ENCODE assay signal across 8 cellular contexts in the genomic region with DNA sequence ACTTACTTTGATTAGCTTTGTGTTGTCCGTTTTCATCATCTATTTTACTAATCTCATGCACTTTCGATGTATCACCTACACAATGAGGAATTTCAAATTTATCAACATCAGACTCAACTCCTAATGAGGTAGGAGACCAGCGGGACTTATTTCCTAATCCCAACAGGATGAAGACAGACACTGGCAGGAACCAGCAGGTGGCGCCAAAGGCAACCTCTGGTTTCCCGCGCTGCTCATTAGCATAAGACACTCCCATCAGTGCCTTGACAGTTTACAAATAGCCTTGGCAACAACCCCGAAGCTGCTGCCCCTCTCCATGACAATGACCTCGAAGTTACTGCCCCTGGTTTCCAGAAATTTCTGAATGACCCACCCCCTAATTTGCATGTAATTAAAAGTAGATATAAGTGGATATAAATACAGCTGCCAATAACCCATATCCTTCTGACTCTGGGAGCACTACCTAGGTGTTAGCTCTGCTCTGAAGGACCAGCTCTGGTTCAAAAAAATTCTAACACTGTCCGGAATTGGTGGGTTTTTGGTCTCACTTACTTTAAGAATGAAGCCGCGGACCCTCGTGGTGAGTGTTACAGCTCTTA.
DNase-seq lines count a peak whose midpoint lies in the region; ATAC-seq and TF ChIP-seq lines count a peak whose summit lies in the region.

No MANE protein-coding gene starts in this region.

- no peak overlapping the region for H3K4me3 Mint-ChIP-seq in neural crest cell

- H3K9me3 Mint-ChIP-seq in neural crest cell: peaks cover 6% of the 10 kb centered on the region

- no peaks in the 10 kb centered on the region for H3K27me3 Mint-ChIP-seq in neural crest cell (ENCODE audit: low read depth)

- no peaks in the 10 kb centered on the region for H3K27me3 ChIP-seq in colonic mucosa

- no peaks in the 10 kb centered on the region for H3K9me3 ChIP-seq in colonic mucosa

- no peak overlapping the region for H3K4me3 ChIP-seq in colonic mucosa

- no peak overlapping the region for H3K9ac ChIP-seq in colonic mucosa (ENCODE audit: low read depth in 2 of 2, low read length in 2 of 2)

- H3K36me3 ChIP-seq in colonic mucosa: no peaks in the 10 kb centered on the region

- H3K4me1 Mint-ChIP-seq in neural crest cell: no peaks in the 10 kb centered on the region

- peaks cover 4% of the 10 kb centered on the region for H3K36me3 Mint-ChIP-seq in neural crest cell (ENCODE audit: low read depth)

- TF ChIP-seq CTCF in colonic mucosa (IDR thresholded peaks at IDR 0.05): no peak
- peak; percentile 68 for TF ChIP-seq CTCF in neural crest cell (conservative IDR thresholded peaks at IDR 0.05)

- no peaks in the 10 kb centered on the region for H3K4me1 ChIP-seq in colonic mucosa

- ATAC-seq in activated CD4-positive, CD25-positive, alpha-beta regulatory T cell treated with anti-CD3 and anti-CD28 coated beads, Interleukin-2, amount 50 U/mL, for 24 hours: no peak
- ATAC-seq in HG03520 (IDR thresholded peaks at IDR 0.05; ENCODE audit: unreplicated experiment): no peak

- DNase-seq in activated CD4-positive, CD25-positive, alpha-beta regulatory T cell treated with anti-CD3 and anti-CD28 coated beads, Interleukin-2, amount 50 U/mL, for 72 hours: peak; percentile 47
- DNase-seq in colonic mucosa (peak; percentile 23), neural crest cell (ENCODE audit: low read depth, low spot score) (peak; percentile 31), NCI-H345 treated with DMSO at 0.1 percent for 48 hours (lab: John Stamatoyannopoulos, UW; ENCODE audit: unreplicated experiment) (no peak), DMS153 (lab: John Stamatoyannopoulos, UW) (no peak)

- H3K27ac ChIP-seq in colonic mucosa: no peak overlapping the region

- no peak overlapping the region for H3K27ac Mint-ChIP-seq in neural crest cell (ENCODE audit: unreplicated experiment)

- intact Hi-C loops in colonic mucosa (cut with DNase I): no loop called here

TF ChIP-seq in PFSK-1, 5 proteins besides CTCF, POLR2A, EP300 and RAD21:
- TF ChIP-seq, protein P1, sequence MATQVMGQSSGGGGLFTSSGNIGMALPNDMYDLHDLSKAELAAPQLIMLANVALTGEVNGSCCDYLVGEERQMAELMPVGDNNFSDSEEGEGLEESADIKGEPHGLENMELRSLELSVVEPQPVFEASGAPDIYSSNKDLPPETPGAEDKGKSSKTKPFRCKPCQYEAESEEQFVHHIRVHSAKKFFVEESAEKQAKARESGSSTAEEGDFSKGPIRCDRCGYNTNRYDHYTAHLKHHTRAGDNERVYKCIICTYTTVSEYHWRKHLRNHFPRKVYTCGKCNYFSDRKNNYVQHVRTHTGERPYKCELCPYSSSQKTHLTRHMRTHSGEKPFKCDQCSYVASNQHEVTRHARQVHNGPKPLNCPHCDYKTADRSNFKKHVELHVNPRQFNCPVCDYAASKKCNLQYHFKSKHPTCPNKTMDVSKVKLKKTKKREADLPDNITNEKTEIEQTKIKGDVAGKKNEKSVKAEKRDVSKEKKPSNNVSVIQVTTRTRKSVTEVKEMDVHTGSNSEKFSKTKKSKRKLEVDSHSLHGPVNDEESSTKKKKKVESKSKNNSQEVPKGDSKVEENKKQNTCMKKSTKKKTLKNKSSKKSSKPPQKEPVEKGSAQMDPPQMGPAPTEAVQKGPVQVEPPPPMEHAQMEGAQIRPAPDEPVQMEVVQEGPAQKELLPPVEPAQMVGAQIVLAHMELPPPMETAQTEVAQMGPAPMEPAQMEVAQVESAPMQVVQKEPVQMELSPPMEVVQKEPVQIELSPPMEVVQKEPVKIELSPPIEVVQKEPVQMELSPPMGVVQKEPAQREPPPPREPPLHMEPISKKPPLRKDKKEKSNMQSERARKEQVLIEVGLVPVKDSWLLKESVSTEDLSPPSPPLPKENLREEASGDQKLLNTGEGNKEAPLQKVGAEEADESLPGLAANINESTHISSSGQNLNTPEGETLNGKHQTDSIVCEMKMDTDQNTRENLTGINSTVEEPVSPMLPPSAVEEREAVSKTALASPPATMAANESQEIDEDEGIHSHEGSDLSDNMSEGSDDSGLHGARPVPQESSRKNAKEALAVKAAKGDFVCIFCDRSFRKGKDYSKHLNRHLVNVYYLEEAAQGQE (IDR thresholded peaks at IDR 0.05; ENCODE audit: insufficient read depth in 1 of 2, low read depth in 2 of 2, low read length in 2 of 2): no peak
- TF ChIP-seq TAF1 (IDR thresholded peaks at IDR 0.05; ENCODE audit: borderline replicate concordance, insufficient read depth, low read length): no peak
- no peak for TF ChIP-seq POLR2AphosphoS5 (IDR thresholded peaks at IDR 0.05; ENCODE audit: low read depth, low read length)
- no peak for TF ChIP-seq SIN3A (IDR thresholded peaks at IDR 0.05; ENCODE audit: borderline replicate concordance, insufficient read depth, low read length)
- peak; percentile 19 for TF ChIP-seq FOXP2 (optimal IDR thresholded peaks at IDR 0.05; ENCODE audit: borderline replicate concordance, extremely low read depth, extremely low read length, insufficient read depth)

Comparison
In these comparisons a context has a peak if more than half of its experiments do, and no peak if none do; other contexts are left out.
1. DNase-seq: peak in activated CD4-positive, CD25-positive, alpha-beta regulatory T cell treated with anti-CD3 and anti-CD28 coated beads, Interleukin-2, amount 50 U/mL, for 72 hours (single experiment), colonic mucosa (single experiment) and neural crest cell (single experiment); none in NCI-H345 treated with DMSO at 0.1 percent for 48 hours (single experiment) and DMS153 (single experiment).